In the genomic region with DNA sequence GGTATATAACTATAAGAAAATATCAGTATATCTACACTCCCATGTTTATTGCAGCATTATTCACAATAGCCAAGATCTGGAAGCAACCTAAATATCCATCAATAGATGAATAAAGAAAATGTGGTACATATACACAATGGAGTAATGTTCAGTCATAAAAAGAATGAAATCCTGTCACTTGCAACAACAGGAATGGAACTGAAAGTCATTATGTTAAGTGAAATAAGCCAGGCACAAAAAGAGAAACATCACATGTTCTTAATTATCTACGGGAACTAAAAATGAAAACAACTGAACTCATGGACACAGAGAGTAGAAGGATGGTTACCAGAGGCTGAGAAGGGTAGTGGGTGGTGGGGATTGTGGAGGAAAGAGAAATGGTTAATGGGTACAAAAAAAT, we compare ENCODE assay signal across 32 cellular contexts.
"Had no signal": no experiment of that assay in that cellular context is flagged by ENCODE, and none has a peak within 500 bp of the region (broad histone marks: within the 10 kb centered on the region; RNA-seq: fewer than 3 reads in every experiment).

No MANE protein-coding gene starts in this region.

- H3K9ac ChIP-seq: KMS-11 had no signal

- H3K27ac Mint-ChIP-seq: activated B cell treated with CpG ODN at 0.5 μM for 24 hours; activated CD4-positive, alpha-beta memory T cell treated with anti-CD3 and anti-CD28 coated beads, Interleukin-2, amount 10 ng/mL, durations not matched to agents 7 days and 5 days; activated naive CD4-positive, alpha-beta T cell treated with anti-CD3 and anti-CD28 coated beads, Interleukin-2, amount 50 U/mL, for 24 hours; activated naive CD8-positive, alpha-beta T cell treated with anti-CD3 and anti-CD28 coated beads, Interleukin-2, amount 10 ng/mL, durations not matched to agents 7 days and 5 days; activated T-cell treated with anti-CD3 and anti-CD28 coated beads, Interleukin-2, amount 50 U/mL, for 72 hours; activated T-helper 17 cell treated with anti-CD3 and anti-CD28 coated beads, Interleukin-2, amount 50 U/mL, for 72 hours had no signal

- H3K27me3 ChIP-seq: adrenal gland, body of pancreas, breast epithelium, SJCRH30 had no signal

- H3K4me3 ChIP-seq: adrenal gland, body of pancreas, breast epithelium, SJCRH30 had no signal

- H3K4me1 Mint-ChIP-seq: activated B cell treated with CpG ODN at 0.5 μM for 24 hours; activated CD4-positive, alpha-beta memory T cell treated with anti-CD3 and anti-CD28 coated beads, Interleukin-2, amount 10 ng/mL, durations not matched to agents 7 days and 5 days; activated naive CD4-positive, alpha-beta T cell treated with anti-CD3 and anti-CD28 coated beads, Interleukin-2, amount 50 U/mL, for 24 hours; activated naive CD8-positive, alpha-beta T cell treated with anti-CD3 and anti-CD28 coated beads, Interleukin-2, amount 10 ng/mL, durations not matched to agents 7 days and 5 days; activated T-helper 17 cell treated with anti-CD3 and anti-CD28 coated beads, Interleukin-2, amount 50 U/mL, for 72 hours had no signal

- H3K36me3 Mint-ChIP-seq: activated naive CD4-positive, alpha-beta T cell treated with anti-CD3 and anti-CD28 coated beads, Interleukin-2, amount 50 U/mL, for 24 hours; activated naive CD8-positive, alpha-beta T cell treated with anti-CD3 and anti-CD28 coated beads, Interleukin-2, amount 10 ng/mL, durations not matched to agents 7 days and 5 days had no signal

- H3K27me3 Mint-ChIP-seq: activated B cell treated with CpG ODN at 0.5 μM for 24 hours; activated T-helper 17 cell treated with anti-CD3 and anti-CD28 coated beads, Interleukin-2, amount 50 U/mL, for 72 hours had no signal

- H3K9me3 ChIP-seq: adrenal gland, body of pancreas, SJCRH30 had no signal

- H3K9me3 Mint-ChIP-seq: activated B cell treated with CpG ODN at 0.5 μM for 24 hours; activated CD4-positive, alpha-beta memory T cell treated with anti-CD3 and anti-CD28 coated beads, Interleukin-2, amount 10 ng/mL, durations not matched to agents 7 days and 5 days; activated T-helper 17 cell treated with anti-CD3 and anti-CD28 coated beads, Interleukin-2, amount 50 U/mL, for 72 hours had no signal

- H3K4me2 ChIP-seq: KMS-11 had no signal

- H3K4me3 Mint-ChIP-seq: activated B cell treated with CpG ODN at 0.5 μM for 24 hours; activated CD4-positive, alpha-beta memory T cell treated with anti-CD3 and anti-CD28 coated beads, Interleukin-2, amount 10 ng/mL, durations not matched to agents 7 days and 5 days; activated naive CD4-positive, alpha-beta T cell treated with anti-CD3 and anti-CD28 coated beads, Interleukin-2, amount 50 U/mL, for 24 hours; activated naive CD8-positive, alpha-beta T cell treated with anti-CD3 and anti-CD28 coated beads, Interleukin-2, amount 10 ng/mL, durations not matched to agents 7 days and 5 days; activated T-cell treated with anti-CD3 and anti-CD28 coated beads, Interleukin-2, amount 50 U/mL, for 72 hours; activated T-helper 17 cell treated with anti-CD3 and anti-CD28 coated beads, Interleukin-2, amount 50 U/mL, for 72 hours had no signal

- H3K36me3 ChIP-seq: adrenal gland, breast epithelium, SJCRH30 had no signal

- ATAC-seq: activated T-cell treated with anti-CD3 and anti-CD28 coated beads, Interleukin-2, amount 50 U/mL, for 72 hours; activated T-helper 17 cell treated with anti-CD3 and anti-CD28 coated beads, Interleukin-2, amount 50 U/mL, for 72 hours; body of pancreas; Panc1 had no signal

- H3K4me1 ChIP-seq: adrenal gland, body of pancreas, breast epithelium, SJCRH30 had no signal

- FAIRE-seq: astrocyte had no signal

- DNase-seq: activated B cell treated with CpG ODN at 0.5 μM for 24 hours; activated CD4-positive, alpha-beta memory T cell treated with anti-CD3 and anti-CD28 coated beads, Interleukin-2, amount 10 ng/mL, durations not matched to agents 7 days and 5 days; activated CD4-positive, alpha-beta T cell treated with anti-CD3 and anti-CD28 coated beads for 1 hour; activated CD4-positive, alpha-beta T cell treated with anti-CD3 and anti-CD28 coated beads for 48 hours; activated effector memory CD4-positive, alpha-beta T cell treated with anti-CD3 and anti-CD28 coated beads, Interleukin-2, amount 50 U/mL, for 16 hours; activated naive CD4-positive, alpha-beta T cell; activated naive CD8-positive, alpha-beta T cell treated with anti-CD3 and anti-CD28 coated beads, Interleukin-2, amount 10 ng/mL, durations not matched to agents 7 days and 5 days; activated T-cell treated with anti-CD3 and anti-CD28 coated beads, Interleukin-2, amount 50 U/mL, for 1 hour; activated T-cell treated with anti-CD3 and anti-CD28 coated beads, Interleukin-2, amount 50 U/mL, for 72 hours; adrenal gland; body of pancreas; MM.1S; MV-4-11; NCI-H1092; NCI-H1436 treated with DMSO at 0.1 percent for 48 hours; NCI-H1694 treated with DMSO at 0.1 percent for 48 hours; NCI-H2029; NCI-H345; NCI-H524 treated with DMSO at 0.1 percent for 48 hours; SHP77; SJCRH30; SW 1271; T-helper 1 cell; T-helper 2 cell; T-helper 9 cell had no signal

- H3K27ac ChIP-seq: adrenal gland, body of pancreas, breast epithelium, KMS-11, SJCRH30, VCaP had no signal
